ENCODE assay signal across 8 cellular contexts in genomic region chr7:99406557-99406956, GRCh38. TPM values are rescaled to one million over a fixed set of nuclear protein-coding genes. Genes with fewer than 3 reads are reported as not detected.
A peak's percentile ranks its signal among the peaks of the same experiment; 100 is the strongest.
DNase-seq lines count a peak whose midpoint lies in the region; ATAC-seq and TF ChIP-seq lines count a peak whose summit lies in the region.

No MANE protein-coding gene starts in this region.

- H3K4me3 ChIP-seq in A673 (ENCODE audit: low read depth, low read length, poor library complexity, severe bottlenecking) (peak overlapping the region; percentile 97), GM23338 (peak overlapping the region; percentile 88; the same call in 1 of the 2 replicates), SJSA1 (peak overlapping the region; percentile 91), iPS-18a (ENCODE audit: low read length) (peak overlapping the region; percentile 88)

- CTCF ChIA-PET in A673 (lab: Charles Lee): no interaction called here

- H2AFZ ChIP-seq in GM23338: no peak overlapping the region

- TF ChIP-seq CTCF in A673 (conservative IDR thresholded peaks at IDR 0.05; ENCODE audit: low read depth, low read length): no peak
- TF ChIP-seq CTCF in GM23338 (conservative IDR thresholded peaks at IDR 0.05; ENCODE audit: low read depth in 2 of 2): no peak

- H3F3A ChIP-seq in GM23338 (replicated peaks; ENCODE audit: low read depth): peaks cover 27% of the 10 kb centered on the region

- POLR2A ChIA-PET in A673 (lab: Charles Lee; ENCODE audit: low non-redundant PET): no interaction called here

- peaks cover 62% of the 10 kb centered on the region for H3K36me3 Mint-ChIP-seq in GM23338 (ENCODE audit: low read depth)

- peak overlapping the region; percentile 90 for H3K4me2 ChIP-seq in GM23338

- DNase-seq in A673 (ENCODE audit: low spot score): no peak
- DNase-seq in GM23338 (ENCODE audit: low spot score): no peak
- DNase-seq in SJSA1 (ENCODE audit: low read depth in 1 of 2, low spot score in 2 of 2): no peak
- no peak for DNase-seq in iPS-NIHi11 (ENCODE audit: low spot score)
- DNase-seq in ecto neural progenitor cell (ENCODE audit: low spot score): no peak
- DNase-seq in SW 1271 (lab: John Stamatoyannopoulos, UW): no peak
- no peak for DNase-seq in NCI-H345 (lab: John Stamatoyannopoulos, UW)

- H3K9me3 ChIP-seq in A673 (ENCODE audit: low read depth, low read length, poor library complexity, severe bottlenecking): no peaks in the 10 kb centered on the region
- no peaks in the 10 kb centered on the region for H3K9me3 ChIP-seq in SJSA1 (replicated peaks)
- H3K9me3 ChIP-seq in iPS-18a (ENCODE audit: control insufficient read depth, low read depth, low read length): no peaks in the 10 kb centered on the region

- H3K9me2 ChIP-seq in GM23338 (ENCODE audit: insufficient read depth): no peaks in the 10 kb centered on the region

- H3K9me3 Mint-ChIP-seq in GM23338: no peaks in the 10 kb centered on the region

- H3K4me1 ChIP-seq in A673 (ENCODE audit: insufficient read depth, low read length, poor library complexity, severe bottlenecking) (peaks cover 22% of the 10 kb centered on the region), GM23338 (ENCODE audit: insufficient read depth) (peaks cover 21% of the 10 kb centered on the region), SJSA1 (replicated peaks) (peaks cover 9% of the 10 kb centered on the region), iPS-18a (ENCODE audit: control insufficient read depth, low read depth, low read length) (peaks cover 11% of the 10 kb centered on the region)

- ATAC-seq in GM23338: no peak

- peaks cover 45% of the 10 kb centered on the region for H4K20me1 ChIP-seq in GM23338 (replicated peaks; ENCODE audit: insufficient read depth)

- H3K4me1 Mint-ChIP-seq in GM23338: peaks cover 21% of the 10 kb centered on the region

- H3K9ac ChIP-seq in iPS-18a (ENCODE audit: low read length): peak overlapping the region; percentile 94

- H3K4me3 Mint-ChIP-seq in GM23338: peak overlapping the region; percentile 95

- H3K27me3 Mint-ChIP-seq in GM23338 (ENCODE audit: insufficient read depth, low read depth, poor library complexity): peaks cover 6% of the 10 kb centered on the region

- BruUV-seq in A673 (replicated peaks; lab: Mats Ljungman, UMichigan): no TSS peak

- peaks cover 47% of the 10 kb centered on the region for H3K36me3 ChIP-seq in A673 (ENCODE audit: insufficient read depth, low read length, poor library complexity, severe bottlenecking)
- H3K36me3 ChIP-seq in GM23338 (ENCODE audit: insufficient read depth): peaks cover 27% of the 10 kb centered on the region
- peaks cover 76% of the 10 kb centered on the region for H3K36me3 ChIP-seq in SJSA1
- peaks cover 32% of the 10 kb centered on the region for H3K36me3 ChIP-seq in iPS-18a (ENCODE audit: control insufficient read depth, low read depth, low read length)

- H3K27ac ChIP-seq in A673 (ENCODE audit: low read depth, low read length, poor library complexity, severe bottlenecking) (peak overlapping the region; percentile 99), GM23338 (ENCODE audit: low read depth) (0 out of 2 replicates have a peak overlapping the region, but pooled peaks have one; percentile 88), SJSA1 (no peak overlapping the region), iPS-18a (ENCODE audit: low read length) (no peak overlapping the region)

- H3K79me2 ChIP-seq in GM23338 (replicated peaks; ENCODE audit: insufficient read depth): peaks cover 78% of the 10 kb centered on the region

- H3K27ac Mint-ChIP-seq in GM23338: no peak overlapping the region; the same call in 1 of the 2 replicates

- intact Hi-C loops in A673 (cut with micrococcal nuclease; ENCODE audit: unreplicated experiment): no loop called here

- H3K27me3 ChIP-seq in A673 (replicated peaks; ENCODE audit: insufficient read depth, low read depth, low read length, poor library complexity): no peaks in the 10 kb centered on the region
- H3K27me3 ChIP-seq in GM23338 (ENCODE audit: insufficient read depth): no peaks in the 10 kb centered on the region
- H3K27me3 ChIP-seq in SJSA1 (replicated peaks): no peaks in the 10 kb centered on the region
- no peaks in the 10 kb centered on the region for H3K27me3 ChIP-seq in iPS-18a (ENCODE audit: control insufficient read depth, insufficient read depth, low read length)

TF ChIP-seq in GM23338, 12 proteins besides CTCF, POLR2A, EP300 and RAD21 (continues in another document):
- TF ChIP-seq ZNF114 (CRISPR knock-in tag; IDR thresholded peaks at IDR 0.05) (no peak), ZNF331 (CRISPR knock-in tag; IDR thresholded peaks at IDR 0.05; ENCODE audit: low read depth) (no peak), STAT1 (IDR thresholded peaks at IDR 0.05; ENCODE audit: unreplicated experiment) (no peak), ZNF462 (CRISPR knock-in tag; IDR thresholded peaks at IDR 0.05) (no peak)

RNA-seq across cellular contexts. Expression of gene PDAP1, which starts 1.8 kb away (rescaled TPM):
- total RNA-seq in A673 (2021): 157 and 164 TPM in 2 replicates
- 93.1 and 125 TPM in 2 replicates for total RNA-seq in GM23338 (2014; rRNA removed; shearing (Covaris generic))
- polyA plus RNA-seq in GM23338 (2016; fragmentation: Nextera tagmentation; extraction: Ambion mirVana): 134 and 205 TPM in 2 replicates
- total RNA-seq in SJSA1 (2014; rRNA removed; shearing (Covaris generic)): 150 and 155 TPM in 2 replicates

RNA-seq across cellular contexts. Expression of gene BUD31, which starts 2.2 kb away (rescaled TPM):
- 180 and 194 TPM in 2 replicates for total RNA-seq in A673 (2021)
- 77.1 and 98.5 TPM in 2 replicates for total RNA-seq in GM23338 (2014; rRNA removed; shearing (Covaris generic))
- 227 and 247 TPM in 2 replicates for polyA plus RNA-seq in GM23338 (2016; fragmentation: Nextera tagmentation; extraction: Ambion mirVana)
- 109 and 152 TPM in 2 replicates for total RNA-seq in SJSA1 (2014; rRNA removed; shearing (Covaris generic))

RNA-seq across cellular contexts. Expression of gene ARPC1B, which starts 32.0 kb away (rescaled TPM):
- 29.9 and 39.8 TPM in 2 replicates for total RNA-seq in A673 (2021)
- 93.2 and 132 TPM in 2 replicates for total RNA-seq in GM23338 (2014; rRNA removed; shearing (Covaris generic))
- 89.7 and 101 TPM in 2 replicates for polyA plus RNA-seq in GM23338 (2016; fragmentation: Nextera tagmentation; extraction: Ambion mirVana)
- 231 and 362 TPM in 2 replicates for total RNA-seq in SJSA1 (2014; rRNA removed; shearing (Covaris generic))

RNA-seq across cellular contexts. Expression of gene PTCD1, which starts 32.0 kb away (rescaled TPM):
- 8.4 and 11.8 TPM in 2 replicates for total RNA-seq in A673 (2021)
- 12.2 and 18.1 TPM in 2 replicates for total RNA-seq in GM23338 (2014; rRNA removed; shearing (Covaris generic))
- polyA plus RNA-seq in GM23338 (2016; fragmentation: Nextera tagmentation; extraction: Ambion mirVana): 10.7 and 13.4 TPM in 2 replicates
- total RNA-seq in SJSA1 (2014; rRNA removed; shearing (Covaris generic)): 2.2 and 7.3 TPM in 2 replicates

RNA-seq across cellular contexts. Expression of gene CPSF4, which starts 32.2 kb away (rescaled TPM):
- total RNA-seq in A673 (2021): 75.3 and 87.5 TPM in 2 replicates
- total RNA-seq in GM23338 (2014; rRNA removed; shearing (Covaris generic)): 88.0 and 93.2 TPM in 2 replicates
- polyA plus RNA-seq in GM23338 (2016; fragmentation: Nextera tagmentation; extraction: Ambion mirVana): 33.4 and 34.3 TPM in 2 replicates
- 32.7 and 39.6 TPM in 2 replicates for total RNA-seq in SJSA1 (2014; rRNA removed; shearing (Covaris generic))

Comparison
In these comparisons a context has a peak if more than half of its experiments do, and no peak if none do; other contexts are left out.
1. H3K27ac ChIP-seq: peak in A673 (single experiment) and GM23338 (single experiment); none in SJSA1 (single experiment) and iPS-18a (single experiment).
2. Peak in every context shown above with its lines, with median percentiles within 50 percentile points of each other: H3K4me3 ChIP-seq.